1 cellular context compared by ENCODE assay signal in the genomic region with DNA sequence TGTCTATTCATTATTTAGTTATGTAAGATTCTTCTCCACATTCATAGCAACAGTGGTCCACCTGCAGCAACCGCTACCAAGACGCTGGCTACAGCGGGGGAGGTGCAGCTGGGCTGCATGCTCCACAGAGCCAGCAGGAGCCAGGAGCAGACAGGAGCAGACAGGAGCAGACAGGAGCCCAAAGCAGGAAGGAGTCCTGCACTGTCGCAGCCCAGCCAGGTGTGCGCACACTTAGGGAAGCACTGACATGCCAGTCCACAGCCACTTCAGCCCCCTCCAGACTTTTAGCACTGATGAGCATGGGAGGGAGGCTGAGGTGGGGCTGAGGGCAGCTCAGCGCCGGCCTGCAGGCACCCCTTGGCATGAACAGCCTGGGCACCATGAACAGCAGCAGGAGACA.
A peak's percentile ranks its signal among the peaks of the same experiment; 100 is the strongest.
TF ChIP-seq lines count a peak whose summit lies in the region.

No MANE protein-coding gene starts in this region.

TF ChIP-seq in HepG2, 621 proteins besides CTCF, POLR2A, EP300 and RAD21 (continued from another document):
- TF ChIP-seq, protein P1, sequence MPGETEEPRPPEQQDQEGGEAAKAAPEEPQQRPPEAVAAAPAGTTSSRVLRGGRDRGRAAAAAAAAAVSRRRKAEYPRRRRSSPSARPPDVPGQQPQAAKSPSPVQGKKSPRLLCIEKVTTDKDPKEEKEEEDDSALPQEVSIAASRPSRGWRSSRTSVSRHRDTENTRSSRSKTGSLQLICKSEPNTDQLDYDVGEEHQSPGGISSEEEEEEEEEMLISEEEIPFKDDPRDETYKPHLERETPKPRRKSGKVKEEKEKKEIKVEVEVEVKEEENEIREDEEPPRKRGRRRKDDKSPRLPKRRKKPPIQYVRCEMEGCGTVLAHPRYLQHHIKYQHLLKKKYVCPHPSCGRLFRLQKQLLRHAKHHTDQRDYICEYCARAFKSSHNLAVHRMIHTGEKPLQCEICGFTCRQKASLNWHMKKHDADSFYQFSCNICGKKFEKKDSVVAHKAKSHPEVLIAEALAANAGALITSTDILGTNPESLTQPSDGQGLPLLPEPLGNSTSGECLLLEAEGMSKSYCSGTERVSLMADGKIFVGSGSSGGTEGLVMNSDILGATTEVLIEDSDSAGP (CRISPR knock-in tag; IDR thresholded peaks at IDR 0.05; ENCODE audit: borderline replicate concordance) = 0 out of 2 replicates have a peak, but pooled peaks have one; percentile 46
- TF ChIP-seq ZNF782 (CRISPR knock-in tag; IDR thresholded peaks at IDR 0.05; ENCODE audit: borderline replicate concordance) = no peak
